ENCODE assay signal across 28 cellular contexts in the genomic region with DNA sequence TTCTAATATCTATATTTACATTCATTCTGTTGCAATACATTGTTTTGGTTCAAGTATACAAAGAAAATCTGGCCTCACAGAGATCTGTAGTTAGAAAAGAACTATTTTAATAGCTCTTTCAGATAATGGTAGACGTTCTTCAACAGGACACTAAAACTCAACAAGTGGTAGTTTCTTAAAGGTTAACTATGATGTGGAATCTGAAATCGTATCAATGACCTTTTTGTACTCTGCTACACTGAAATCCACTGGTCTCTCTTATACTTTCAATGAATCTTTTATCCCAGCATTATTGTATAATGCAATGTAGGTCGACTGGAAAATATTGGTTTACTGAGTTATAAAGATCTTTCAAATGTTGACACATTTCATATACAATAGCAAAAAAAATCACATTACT. TPM values are rescaled to one million over a fixed set of nuclear protein-coding genes. Genes with fewer than 3 reads are reported as not detected.
DNase-seq lines count a peak whose midpoint lies in the region; ATAC-seq, FAIRE-seq and TF ChIP-seq lines count a peak whose summit lies in the region.
"Had no signal": no experiment of that assay in that cellular context is flagged by ENCODE, and none has a peak within 500 bp of the region (broad histone marks: within the 10 kb centered on the region; RNA-seq: fewer than 3 reads in every experiment).

No MANE protein-coding gene starts in this region.

- intact Hi-C loops in activated CD4-positive, alpha-beta T cell treated with anti-CD3 and anti-CD28 coated beads, Interleukin-2, amount 10 ng/mL, durations not matched to agents 24 days and 14 days (cut with micrococcal nuclease), result no loop called here

- no peak overlapping the region for H3K4me3 ChIP-seq in A549
- H3K4me3 ChIP-seq in small intestine (ENCODE audit: low read depth in 1 of 2, low read length in 2 of 2), result no peak overlapping the region
- H3K4me3 ChIP-seq: BLaER1 treated with 17β-estradiol and CSF1 and Interleukin-3, amounts not matched to agents 10 nM and 100 nM; GM23338 had no signal

- DNase-seq in A549 (ENCODE audit: low read depth in 1 of 2, low spot score in 1 of 2) (no peak), GM19239 (ENCODE audit: insufficient read length, low spot score) (no peak), foreskin melanocyte (peak; percentile 60), small intestine (no peak), GM19238 (ENCODE audit: insufficient read length, low spot score) (no peak), dedifferentiated amniotic fluid mesenchymal stem cell (ENCODE audit: extremely low spot score) (no peak)
- DNase-seq in activated CD4-positive, alpha-beta T cell treated with anti-CD3 and anti-CD28 coated beads, Interleukin-2, amount 10 ng/mL, durations not matched to agents 24 days and 14 days, result no peak
- DNase-seq: ACHN; AML-193; BE2C; Calu3; CD4-positive, alpha-beta T cell; CD8-positive, alpha-beta memory T cell; COR-L47; DMS53; DMS79 treated with DMSO at 0.1 percent for 48 hours; GF-D8; H9 had no signal

- TF ChIP-seq RAD21 in A549 (conservative IDR thresholded peaks at IDR 0.05 in 1 of 2, IDR thresholded peaks at IDR 0.05 in 1 of 2), result no peak

- POLR2A ChIA-PET in A549 (lab: Yijun Ruan, JAX), result no interaction called here

- no peak for ATAC-seq in A549
- ATAC-seq: GM23338, HCT116 had no signal

- H3K27ac Mint-ChIP-seq in activated CD4-positive, alpha-beta T cell treated with anti-CD3 and anti-CD28 coated beads, Interleukin-2, amount 10 ng/mL, durations not matched to agents 24 days and 14 days, result no peak overlapping the region
- H3K27ac Mint-ChIP-seq: CD14-positive monocyte; CD4-positive, alpha-beta T cell; CD8-positive, alpha-beta memory T cell; GM23338; H9 had no signal

- no peaks in the 10 kb centered on the region for H3K36me3 ChIP-seq in small intestine (ENCODE audit: control insufficient read depth in 2 of 2, insufficient read depth in 2 of 2, low read length in 2 of 2)
- H3K36me3 ChIP-seq: BE2C; BLaER1 treated with 17β-estradiol and CSF1 and Interleukin-3, amounts not matched to agents 10 nM and 100 nM had no signal

- H3K4me3 Mint-ChIP-seq in activated CD4-positive, alpha-beta T cell treated with anti-CD3 and anti-CD28 coated beads, Interleukin-2, amount 10 ng/mL, durations not matched to agents 24 days and 14 days, result no peak overlapping the region
- H3K4me3 Mint-ChIP-seq: CD14-positive monocyte; CD4-positive, alpha-beta T cell; CD8-positive, alpha-beta memory T cell; GM23338; H9 had no signal

- CTCF ChIA-PET in A549 (lab: Yijun Ruan, JAX), result no interaction called here

- FAIRE-seq in A549 (lab: Jason Lieb, UNC), result peak; percentile 84
- FAIRE-seq in GM19239 (lab: Jason Lieb, UNC), result peak; percentile 28
- FAIRE-seq in small intestine (lab: Jason Lieb, UNC), result peak; percentile 76
- FAIRE-seq: A204.1, GM12891 had no signal

- TF ChIP-seq CTCF in A549 (IDR thresholded peaks at IDR 0.05), result no peak

- H3K27me3 ChIP-seq in small intestine (ENCODE audit: control insufficient read depth in 2 of 2, insufficient read depth in 2 of 2, low read length in 2 of 2), result no peaks in the 10 kb centered on the region
- H3K27me3 ChIP-seq: BE2C had no signal

- H3K27me3 Mint-ChIP-seq in activated CD4-positive, alpha-beta T cell treated with anti-CD3 and anti-CD28 coated beads, Interleukin-2, amount 10 ng/mL, durations not matched to agents 24 days and 14 days, result no peaks in the 10 kb centered on the region
- H3K27me3 Mint-ChIP-seq: CD4-positive, alpha-beta T cell had no signal

- no peaks in the 10 kb centered on the region for H3K4me1 Mint-ChIP-seq in activated CD4-positive, alpha-beta T cell treated with anti-CD3 and anti-CD28 coated beads, Interleukin-2, amount 10 ng/mL, durations not matched to agents 24 days and 14 days
- H3K4me1 Mint-ChIP-seq: CD14-positive monocyte had no signal

- TF ChIP-seq EP300 in A549 (IDR thresholded peaks at IDR 0.05), result no peak

- no peaks in the 10 kb centered on the region for H3K9me3 ChIP-seq in A549
- no peaks in the 10 kb centered on the region for H3K9me3 ChIP-seq in small intestine (ENCODE audit: control insufficient read depth, low read depth)
- H3K9me3 ChIP-seq: BE2C had no signal

- no peak overlapping the region for H3K4me2 ChIP-seq in A549
- H3K4me2 ChIP-seq: BLaER1 treated with 17β-estradiol and CSF1 and Interleukin-3, amounts not matched to agents 10 nM and 100 nM; GM23338 had no signal

- WGBS in A549 (ENCODE audit: missing lambda C conversion rate), result 75% methylated on average over 3 of the region's 3 CpGs
- whole genome bisulfite sequencing in small intestine, 3 donors, result 56 to 80% (median 73%) methylated on average over 3 of the region's 3 CpGs

- no peak overlapping the region for H3K27ac ChIP-seq in A549
- no peak overlapping the region for H3K27ac ChIP-seq in small intestine (ENCODE audit: low read depth in 1 of 2, low read length in 1 of 2)
- H3K27ac ChIP-seq: 22Rv1; BLaER1 treated with 17β-estradiol and CSF1 and Interleukin-3, amounts not matched to agents 10 nM and 100 nM had no signal

- no peaks in the 10 kb centered on the region for H3K9me3 Mint-ChIP-seq in activated CD4-positive, alpha-beta T cell treated with anti-CD3 and anti-CD28 coated beads, Interleukin-2, amount 10 ng/mL, durations not matched to agents 24 days and 14 days
- H3K9me3 Mint-ChIP-seq: CD14-positive monocyte; CD4-positive, alpha-beta T cell; CD8-positive, alpha-beta memory T cell; GM23338 had no signal

- no peaks in the 10 kb centered on the region for H3K36me3 Mint-ChIP-seq in activated CD4-positive, alpha-beta T cell treated with anti-CD3 and anti-CD28 coated beads, Interleukin-2, amount 10 ng/mL, durations not matched to agents 24 days and 14 days (ENCODE audit: low read depth)
- H3K36me3 Mint-ChIP-seq: CD14-positive monocyte; CD8-positive, alpha-beta memory T cell had no signal

- no peak for TF ChIP-seq POLR2A in A549 (IDR thresholded peaks at IDR 0.05; ENCODE audit: low read length)

- H3K4me1 ChIP-seq in A549 (no peaks in the 10 kb centered on the region), small intestine (ENCODE audit: control insufficient read depth in 2 of 2, insufficient read depth in 1 of 2, low read depth in 1 of 2, low read length in 1 of 2) (no peaks in the 10 kb centered on the region)
- H3K4me1 ChIP-seq: BE2C had no signal

TF ChIP-seq in A549, 52 proteins besides CTCF, POLR2A, EP300 and RAD21 (continues in another document):
- TF ChIP-seq, protein P1, sequence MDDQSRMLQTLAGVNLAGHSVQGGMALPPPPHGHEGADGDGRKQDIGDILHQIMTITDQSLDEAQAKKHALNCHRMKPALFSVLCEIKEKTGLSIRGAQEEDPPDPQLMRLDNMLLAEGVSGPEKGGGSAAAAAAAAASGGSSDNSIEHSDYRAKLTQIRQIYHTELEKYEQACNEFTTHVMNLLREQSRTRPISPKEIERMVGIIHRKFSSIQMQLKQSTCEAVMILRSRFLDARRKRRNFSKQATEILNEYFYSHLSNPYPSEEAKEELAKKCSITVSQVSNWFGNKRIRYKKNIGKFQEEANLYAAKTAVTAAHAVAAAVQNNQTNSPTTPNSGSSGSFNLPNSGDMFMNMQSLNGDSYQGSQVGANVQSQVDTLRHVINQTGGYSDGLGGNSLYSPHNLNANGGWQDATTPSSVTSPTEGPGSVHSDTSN (IDR thresholded peaks at IDR 0.05), result no peak
- TF ChIP-seq, protein P2, sequence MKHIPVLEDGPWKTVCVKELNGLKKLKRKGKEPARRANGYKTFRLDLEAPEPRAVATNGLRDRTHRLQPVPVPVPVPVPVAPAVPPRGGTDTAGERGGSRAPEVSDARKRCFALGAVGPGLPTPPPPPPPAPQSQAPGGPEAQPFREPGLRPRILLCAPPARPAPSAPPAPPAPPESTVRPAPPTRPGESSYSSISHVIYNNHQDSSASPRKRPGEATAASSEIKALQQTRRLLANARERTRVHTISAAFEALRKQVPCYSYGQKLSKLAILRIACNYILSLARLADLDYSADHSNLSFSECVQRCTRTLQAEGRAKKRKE (CRISPR knock-in tag; IDR thresholded peaks at IDR 0.05; ENCODE audit: low read depth), result no peak
- TF ChIP-seq RFX5 (IDR thresholded peaks at IDR 0.05) (no peak), RARB (CRISPR knock-in tag; IDR thresholded peaks at IDR 0.05) (no peak)

RNA-seq across cellular contexts. Expression of a gene that starts 12.7 kb away (rescaled TPM):
- 24.3 and 25.1 TPM in 2 replicates for polyA plus RNA-seq in A549 (2011; rRNA removed)
- 13.0 and 16.0 TPM in 2 replicates for polyA plus RNA-seq in A549 (2012; cell fraction: cytosol; rRNA removed)
- 15.5 and 18.4 TPM in 2 replicates for polyA plus RNA-seq in A549 (2012; cell fraction: nucleus; rRNA removed)
- 17.6 to 21.5 TPM (median 21.1 TPM) in 3 replicates for polyA plus RNA-seq in A549 (2017; fragmentation: RNase III; extraction: RNeasy Plus Mini Kit Qiagen cat#74134 plus additional on column Dnase treatment)
- 51.2 and 59.9 TPM in 2 replicates for polyA minus RNA-seq in A549 (2011; rRNA and poly(A)+ RNA removed)
- 10 to 100 TPM in 1 of 3 donors, 1 to 10 TPM in 2; 5.4 to 10.5 (median 8.8) TPM for polyA plus RNA-seq in small intestine
- 16.4 and 18.2 TPM in 2 replicates for total RNA-seq in activated CD4-positive, alpha-beta T cell treated with anti-CD3 and anti-CD28 coated beads, Interleukin-2, amount 10 ng/mL, durations not matched to agents 24 days and 14 days

RNA-seq across cellular contexts. Expression of a gene that starts 23.8 kb away (rescaled TPM):
- not detected in 2 replicates for polyA plus RNA-seq in A549 (2011; rRNA removed)
- 0.11 and 0.35 TPM in 2 replicates for polyA plus RNA-seq in A549 (2012; cell fraction: cytosol; rRNA removed)
- polyA plus RNA-seq in A549 (2012; cell fraction: nucleus; rRNA removed), result 0.18 and 0.91 TPM in 2 replicates
- polyA plus RNA-seq in A549 (2017; fragmentation: RNase III; extraction: RNeasy Plus Mini Kit Qiagen cat#74134 plus additional on column Dnase treatment), result 0.08 to 0.18 TPM (median 0.10 TPM) in 3 replicates
- 0.44 TPM in 1 of 2 replicates, not detected in the other for polyA minus RNA-seq in A549 (2011; rRNA and poly(A)+ RNA removed)
- polyA plus RNA-seq in small intestine, result 1 to 10 TPM in 1 of 3 donors, under 1 TPM in 1, not detected in 1; 0.49 to 1.6 TPM
- total RNA-seq in activated CD4-positive, alpha-beta T cell treated with anti-CD3 and anti-CD28 coated beads, Interleukin-2, amount 10 ng/mL, durations not matched to agents 24 days and 14 days, result 0.28 TPM in 1 of 2 replicates, not detected in the other
- total RNA-seq: CD4-positive, alpha-beta T cell; Daoy; G401; GM23338; H4; H9 had no signal
- polyA plus RNA-seq: CD14-positive monocyte; CD8-positive, alpha-beta memory T cell had no signal

RNA-seq across cellular contexts. Expression of a gene that starts 31.6 kb away (rescaled TPM):
- polyA plus RNA-seq in A549 (2011; rRNA removed) (0.08 TPM in 1 of 2 replicates, not detected in the other), A549 (2017; fragmentation: RNase III; extraction: RNeasy Plus Mini Kit Qiagen cat#74134 plus additional on column Dnase treatment) (not detected in 3 replicates), small intestine (not detected)
- polyA plus RNA-seq in A549 (2012; cell fraction: cytosol; rRNA removed), result 0.06 and 0.07 TPM in 2 replicates
- 0.06 and 0.32 TPM in 2 replicates for polyA plus RNA-seq in A549 (2012; cell fraction: nucleus; rRNA removed)
- not detected in 2 replicates for polyA minus RNA-seq in A549 (2011; rRNA and poly(A)+ RNA removed)
- total RNA-seq in activated CD4-positive, alpha-beta T cell treated with anti-CD3 and anti-CD28 coated beads, Interleukin-2, amount 10 ng/mL, durations not matched to agents 24 days and 14 days, result not detected in 2 replicates
- total RNA-seq: Calu3; CD4-positive, alpha-beta T cell; CD8-positive, alpha-beta memory T cell; G401; H4; H9 had no signal
- polyA plus RNA-seq: CD14-positive monocyte; CD8-positive, alpha-beta memory T cell; GM23338 had no signal
